Comparison of ENCODE assay signal across 1 cellular context in genomic region chr2:54524236-54524991, GRCh38.
TF ChIP-seq lines count a peak whose summit lies in the region.

No MANE protein-coding gene starts in this region.

TF ChIP-seq in GM12878, 131 proteins besides CTCF, POLR2A, EP300 and RAD21 (continued from another document and continues in another):
- TF ChIP-seq PKNOX1 (IDR thresholded peaks at IDR 0.05) = no peak; the same call in 1 of the 2 replicates
- TF ChIP-seq PML (IDR thresholded peaks at IDR 0.05; ENCODE audit: low read length) = no peak
- no peak for TF ChIP-seq CBX3 (IDR thresholded peaks at IDR 0.05; ENCODE audit: borderline replicate concordance, low read depth)
- TF ChIP-seq ZNF622 (IDR thresholded peaks at IDR 0.05) = no peak
- TF ChIP-seq RELB (IDR thresholded peaks at IDR 0.05; ENCODE audit: low read depth) = no peak
- no peak for TF ChIP-seq CREM (IDR thresholded peaks at IDR 0.05; ENCODE audit: low read depth)
- no peak for TF ChIP-seq REST (IDR thresholded peaks at IDR 0.05; ENCODE audit: low read depth, low read length)
- peak; percentile 28 to 54; a peak in 1 of 4 replicates for TF ChIP-seq BHLHE40 (IDR thresholded peaks at IDR 0.05; ENCODE audit: borderline replicate concordance in 1 of 2, low read depth in 2 of 2, low read length in 1 of 2)
- TF ChIP-seq ETV6 (conservative IDR thresholded peaks at IDR 0.05 in 1 of 2, IDR thresholded peaks at IDR 0.05 in 1 of 2; ENCODE audit: borderline replicate concordance in 1 of 2, low read depth in 1 of 2) = no peak
- no peak for TF ChIP-seq RBBP5 (conservative IDR thresholded peaks at IDR 0.05)
- no peak for TF ChIP-seq BMI1 (IDR thresholded peaks at IDR 0.05; ENCODE audit: borderline replicate concordance)
- TF ChIP-seq ASH2L (IDR thresholded peaks at IDR 0.05; ENCODE audit: borderline replicate concordance, low read depth) = no peak
- TF ChIP-seq ESRRA (IDR thresholded peaks at IDR 0.05; ENCODE audit: low read length) = no peak
- no peak for TF ChIP-seq NFXL1 (IDR thresholded peaks at IDR 0.05; ENCODE audit: borderline replicate concordance)
- peak; percentile 91 for TF ChIP-seq RAD51 (IDR thresholded peaks at IDR 0.05)
- 0 out of 2 replicates have a peak, but pooled peaks have one; percentile 21 for TF ChIP-seq PAX5 (IDR thresholded peaks at IDR 0.05; ENCODE audit: borderline replicate concordance, low read depth, low read length)
- TF ChIP-seq PAX8 (IDR thresholded peaks at IDR 0.05) = no peak
- no peak for TF ChIP-seq SREBF2 (IDR thresholded peaks at IDR 0.05; ENCODE audit: low read length)
- peak; percentile 55 for TF ChIP-seq BCL11A (IDR thresholded peaks at IDR 0.05; ENCODE audit: low read depth, low read length)
- TF ChIP-seq STAT1 (conservative IDR thresholded peaks at IDR 0.05) = no peak
- peak; percentile 30; the same call in 1 of the 2 replicates for TF ChIP-seq JUND (IDR thresholded peaks at IDR 0.05; ENCODE audit: low read depth, low read length)
- no peak for TF ChIP-seq NR2C2 (IDR thresholded peaks at IDR 0.05; ENCODE audit: borderline replicate concordance, control insufficient read depth, insufficient read length, low read depth)
- TF ChIP-seq ZBTB11 (CRISPR knock-in tag; IDR thresholded peaks at IDR 0.05) = no peak
- TF ChIP-seq MEF2B (IDR thresholded peaks at IDR 0.05; ENCODE audit: partially characterized antibody, poor library complexity, severe bottlenecking) = peak; percentile 23
- peak; percentile 46; the same call in 1 of the 2 replicates for TF ChIP-seq ZNF384 (IDR thresholded peaks at IDR 0.05; ENCODE audit: borderline replicate concordance, low read depth, low read length)
- no peak for TF ChIP-seq CHD1 (IDR thresholded peaks at IDR 0.05; ENCODE audit: low read depth, low read length)
- no peak for TF ChIP-seq KLF5 (IDR thresholded peaks at IDR 0.05; ENCODE audit: partially characterized antibody)
- no peak for TF ChIP-seq TBL1XR1 (IDR thresholded peaks at IDR 0.05; ENCODE audit: low read depth, low read length)
- no peak for TF ChIP-seq SRF (IDR thresholded peaks at IDR 0.05; ENCODE audit: low read depth in 2 of 2, low read length in 2 of 2)
- 0 out of 2 replicates have a peak, but pooled peaks have one; percentile 27 for TF ChIP-seq MTA2 (IDR thresholded peaks at IDR 0.05; ENCODE audit: low read depth)
- TF ChIP-seq ATF7 (IDR thresholded peaks at IDR 0.05; ENCODE audit: low read depth) = peak; percentile 46; the same call in 1 of the 2 replicates
- TF ChIP-seq ATF2 (IDR thresholded peaks at IDR 0.05; ENCODE audit: low read length) = 0 out of 2 replicates have a peak, but pooled peaks have one; percentile 43
- TF ChIP-seq ZNF207 (IDR thresholded peaks at IDR 0.05; ENCODE audit: borderline replicate concordance) = no peak
- TF ChIP-seq TCF7 (IDR thresholded peaks at IDR 0.05; ENCODE audit: borderline replicate concordance) = no peak
- TF ChIP-seq YY1 (IDR thresholded peaks at IDR 0.05; ENCODE audit: low read depth, low read length) = 0 out of 2 replicates have a peak, but pooled peaks have one; percentile 7
- TF ChIP-seq IRF5 (IDR thresholded peaks at IDR 0.05; ENCODE audit: borderline replicate concordance) = no peak
- TF ChIP-seq RB1 (IDR thresholded peaks at IDR 0.05; ENCODE audit: borderline replicate concordance) = no peak
- no peak for TF ChIP-seq YBX1 (IDR thresholded peaks at IDR 0.05)
- TF ChIP-seq FOS (IDR thresholded peaks at IDR 0.05; ENCODE audit: borderline replicate concordance, extremely low read depth, insufficient read length) = no peak
- TF ChIP-seq MTA3 (IDR thresholded peaks at IDR 0.05; ENCODE audit: borderline replicate concordance, low read length) = no peak
- peak; percentile 31 for TF ChIP-seq BCL3 (IDR thresholded peaks at IDR 0.05; ENCODE audit: borderline replicate concordance, insufficient read depth, low read depth, low read length, poor library complexity, severe bottlenecking)
- TF ChIP-seq FOXM1 (IDR thresholded peaks at IDR 0.05; ENCODE audit: low read depth, low read length) = peak; percentile 35; the same call in 1 of the 2 replicates
- no peak for TF ChIP-seq ZBTB4 (CRISPR knock-in tag; IDR thresholded peaks at IDR 0.05)
- TF ChIP-seq NFIC (IDR thresholded peaks at IDR 0.05; ENCODE audit: low read depth, low read length) = no peak
- TF ChIP-seq RUNX3 (IDR thresholded peaks at IDR 0.05; ENCODE audit: low read length) = 0 out of 2 replicates have a peak, but pooled peaks have one; percentile 21
